In genomic region chr12:127711108-127711507, GRCh38 we compare ENCODE assay signal across 15 cellular contexts.
DNase-seq lines count a peak whose midpoint lies in the region; TF ChIP-seq lines count a peak whose summit lies in the region.
"Had no signal": no experiment of that assay in that cellular context is flagged by ENCODE, and none has a peak within 500 bp of the region (broad histone marks: within the 10 kb centered on the region; RNA-seq: fewer than 3 reads in every experiment).

No MANE protein-coding gene starts in this region.

- DNase-seq in AG04450 (ENCODE audit: low read depth, low spot score) (no peak), GM12865 (ENCODE audit: low read depth) (no peak), glutamatergic neuron (no peak), SKM-1 (lab: John Stamatoyannopoulos, UW; ENCODE audit: unreplicated experiment) (no peak), SW480 (ENCODE audit: low spot score) (no peak), NCI-H510A treated with DMSO at 0.1 percent for 48 hours (lab: John Stamatoyannopoulos, UW) (no peak), cardiac septum (ENCODE audit: low spot score) (no peak)
- DNase-seq: activated CD4-positive, alpha-beta T cell treated with anti-CD3 and anti-CD28 coated beads, Interleukin-2, amount 50 U/mL, for 4 hours; body of pancreas; effector memory CD4-positive, alpha-beta T cell; MV-4-11; stimulated activated naive CD8-positive, alpha-beta T cell treated with anti-CD3 and anti-CD28 coated beads, Interleukin-15, amount 100 ng/mL, for 72 hours had no signal

- peak; percentile 15; the same call in 1 of the 2 replicates for TF ChIP-seq CTCF in AG04450 (IDR thresholded peaks at IDR 0.05; ENCODE audit: low read depth, low read length)
- peak; percentile 32 for TF ChIP-seq CTCF in GM12865 (IDR thresholded peaks at IDR 0.05; ENCODE audit: insufficient read depth, low read depth, low read length, missing control alignments)
- peak; percentile 43 for TF ChIP-seq CTCF in OCI-LY3 (IDR thresholded peaks at IDR 0.05; ENCODE audit: low read depth, low read length)
- TF ChIP-seq CTCF in glutamatergic neuron (IDR thresholded peaks at IDR 0.05; ENCODE audit: partially characterized antibody, unreplicated experiment) = peak; percentile 42

- H4K20me1 ChIP-seq in OCI-LY3 (ENCODE audit: insufficient read depth, low read length) = no peaks in the 10 kb centered on the region
- H4K20me1 ChIP-seq: BLaER1 had no signal

- no peak overlapping the region for H3K27ac Mint-ChIP-seq in glutamatergic neuron (ENCODE audit: unreplicated experiment)
- H3K27ac Mint-ChIP-seq: stimulated activated naive CD8-positive, alpha-beta T cell treated with anti-CD3 and anti-CD28 coated beads, Interleukin-15, amount 100 ng/mL, for 72 hours; T-helper 2 cell treated with Interferon-gamma antibody and Interleukin-4, amounts not matched to agents 5 μg/mL and 100 μg/mL, for 36 hours had no signal

- POLR2A ChIA-PET in AG04450 (lab: Yijun Ruan, JAX) = no interaction called here

- no peak overlapping the region for H2AFZ ChIP-seq in OCI-LY3 (ENCODE audit: low read depth, low read length)

- peaks cover 5% of the 10 kb centered on the region for H3K36me3 Mint-ChIP-seq in glutamatergic neuron (ENCODE audit: unreplicated experiment)

- no peaks in the 10 kb centered on the region for H3K36me3 ChIP-seq in OCI-LY3 (replicated peaks; ENCODE audit: low read depth, low read length)
- H3K36me3 ChIP-seq: BLaER1 had no signal

- no peak overlapping the region for H3K4me2 ChIP-seq in OCI-LY3 (ENCODE audit: low read length)
- H3K4me2 ChIP-seq: BLaER1 had no signal

- H3K4me1 ChIP-seq in OCI-LY3 (ENCODE audit: low read length) = no peaks in the 10 kb centered on the region
- H3K4me1 ChIP-seq: body of pancreas had no signal

- H3K27me3 ChIP-seq in AG04450 (ENCODE audit: control insufficient read depth, insufficient read depth, low read length) (no peaks in the 10 kb centered on the region), OCI-LY3 (ENCODE audit: low read depth, low read length) (no peaks in the 10 kb centered on the region)
- H3K27me3 ChIP-seq: BLaER1, body of pancreas had no signal

- H3K4me3 ChIP-seq in AG04450 (ENCODE audit: low read depth, low read length) = no peak overlapping the region
- H3K4me3 ChIP-seq in GM12865 (ENCODE audit: low read depth, low read length) = no peak overlapping the region
- H3K4me3 ChIP-seq in OCI-LY3 (ENCODE audit: low read length) = no peak overlapping the region
- H3K4me3 ChIP-seq: BLaER1, body of pancreas had no signal

- H3K9ac ChIP-seq in OCI-LY3 (ENCODE audit: low read length) = no peak overlapping the region
- H3K9ac ChIP-seq: BLaER1 had no signal

- peaks cover 3% of the 10 kb centered on the region for H3K4me1 Mint-ChIP-seq in glutamatergic neuron (ENCODE audit: low read depth, unreplicated experiment)
- H3K4me1 Mint-ChIP-seq: stimulated activated naive CD8-positive, alpha-beta T cell treated with anti-CD3 and anti-CD28 coated beads, Interleukin-15, amount 100 ng/mL, for 72 hours had no signal

- no peak overlapping the region for H3K4me3 Mint-ChIP-seq in glutamatergic neuron (ENCODE audit: unreplicated experiment)
- H3K4me3 Mint-ChIP-seq: stimulated activated naive CD8-positive, alpha-beta T cell treated with anti-CD3 and anti-CD28 coated beads, Interleukin-15, amount 100 ng/mL, for 72 hours; T-helper 2 cell treated with Interferon-gamma antibody and Interleukin-4, amounts not matched to agents 5 μg/mL and 100 μg/mL, for 36 hours had no signal

- H3K27ac ChIP-seq in AG04450 (ENCODE audit: low read depth, low read length) (no peak overlapping the region), OCI-LY3 (ENCODE audit: low read length) (no peak overlapping the region)
- H3K27ac ChIP-seq: BLaER1, body of pancreas had no signal

- H3K9me3 ChIP-seq in AG04450 (ENCODE audit: control insufficient read depth, insufficient read depth, low read length) = peaks cover 3% of the 10 kb centered on the region
- H3K9me3 ChIP-seq in OCI-LY3 (ENCODE audit: insufficient read depth, low read length) = no peaks in the 10 kb centered on the region
- H3K9me3 ChIP-seq: body of pancreas had no signal

- no peaks in the 10 kb centered on the region for H3K79me2 ChIP-seq in OCI-LY3 (ENCODE audit: low read length)

- peaks cover 4% of the 10 kb centered on the region for H3K27me3 Mint-ChIP-seq in glutamatergic neuron (ENCODE audit: unreplicated experiment)
- H3K27me3 Mint-ChIP-seq: stimulated activated naive CD8-positive, alpha-beta T cell treated with anti-CD3 and anti-CD28 coated beads, Interleukin-15, amount 100 ng/mL, for 72 hours had no signal

- CTCF ChIA-PET in AG04450 (lab: Charles Lee) = interaction anchor here (1.0 to 1.2 kb wide), 2 partner anchors 34 to 216 kb away, joined by 3 to 4 read pairs; no protein-coding TSS in a partner anchor

- intact Hi-C loops in cardiac septum (cut with DNase I) = no loop called here

- H3K9me3 Mint-ChIP-seq in glutamatergic neuron (ENCODE audit: unreplicated experiment) = no peaks in the 10 kb centered on the region
